34 cellular contexts compared by ENCODE assay signal in the genomic region with DNA sequence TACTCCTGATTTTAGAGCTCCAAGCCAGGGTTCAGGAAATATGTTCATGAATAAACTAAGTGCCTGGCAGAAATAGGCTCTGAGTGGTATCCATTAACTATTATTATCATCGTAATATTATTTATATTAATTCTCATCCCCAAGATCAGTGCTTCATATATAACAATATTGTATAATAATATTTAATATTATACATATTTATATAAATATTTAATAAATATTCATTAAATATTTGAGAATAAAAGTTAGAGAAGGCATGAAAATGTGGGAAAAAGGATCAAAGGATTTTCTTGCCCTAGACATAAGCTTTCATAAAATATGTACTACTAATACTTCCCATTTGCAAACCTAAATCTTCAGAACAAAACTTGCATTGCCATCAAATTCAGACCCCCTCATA.
"Had no signal": no experiment of that assay in that cellular context is flagged by ENCODE, and none has a peak within 500 bp of the region (broad histone marks: within the 10 kb centered on the region; RNA-seq: fewer than 3 reads in every experiment).

No MANE protein-coding gene starts in this region.

- DNase-seq: Karpas-422, Kasumi-1, MG63, MM.1S, MV-4-11, NCI-H1048, NCI-H1092, NCI-H1092 treated with DMSO at 0.1 percent for 48 hours, NCI-H1105, NCI-H1105 treated with DMSO at 0.1 percent for 48 hours, NCI-H1417, NCI-H1417 treated with DMSO at 0.1 percent for 48 hours, NCI-H1436, NCI-H1436 treated with DMSO at 0.1 percent for 48 hours, NCI-H146, NCI-H1694, NCI-H1694 treated with DMSO at 0.1 percent for 48 hours, NCI-H187, NCI-H187 treated with DMSO at 0.1 percent for 48 hours, NCI-H1930, NCI-H2029, NCI-H2029 treated with DMSO at 0.1 percent for 48 hours, NCI-H2081, NCI-H2081 treated with DMSO at 0.1 percent for 48 hours, NCI-H2107, NCI-H2171, NCI-H2171 treated with DMSO at 0.1 percent for 48 hours, NCI-H2227 treated with DMSO at 0.1 percent for 48 hours, NCI-H226, NCI-H345, NCI-H446, NCI-H446 treated with DMSO at 0.1 percent for 48 hours, NCI-H510A, NCI-H510A treated with DMSO at 0.1 percent for 48 hours had no signal
